In the genomic region with DNA sequence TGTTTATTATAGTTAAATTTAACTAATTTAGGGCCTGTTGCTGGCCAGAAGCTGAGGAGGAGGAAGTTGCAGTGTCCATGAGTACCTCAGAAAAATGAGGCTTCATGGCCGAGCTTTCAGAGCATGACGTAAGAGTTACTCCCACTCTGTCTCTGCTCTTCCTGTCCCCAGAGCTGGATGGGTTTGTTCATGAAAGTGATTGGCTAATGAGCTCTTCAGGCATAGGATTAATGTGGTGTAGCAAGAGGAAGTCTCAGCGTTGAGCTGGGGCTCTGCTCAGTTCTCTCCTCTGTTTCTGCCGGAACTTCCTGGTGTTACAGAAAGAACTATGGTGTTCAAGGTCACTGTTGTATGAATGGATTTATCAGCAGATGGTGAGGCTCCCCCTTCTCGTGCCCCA, we compare ENCODE assay signal across 8 cellular contexts.
A peak's percentile ranks its signal among the peaks of the same experiment; 100 is the strongest.
DNase-seq lines count a peak whose midpoint lies in the region; ATAC-seq and TF ChIP-seq lines count a peak whose summit lies in the region.

No MANE protein-coding gene starts in this region.

- H3K36me3 Mint-ChIP-seq in natural killer cell: no peaks in the 10 kb centered on the region

- CTCF ChIA-PET in mammary epithelial cell (lab: Charles Lee; ENCODE audit: low non-redundant PET): no interaction called here

- no peak for TF ChIP-seq POLR2A in Peyer's patch (IDR thresholded peaks at IDR 0.05)

- H3K4me3 ChIP-seq in mammary epithelial cell (replicated peaks in 1 of 3; ENCODE audit: insufficient read depth in 1 of 3, low read depth in 2 of 3, low read length in 3 of 3) (no peak overlapping the region), Peyer's patch (no peak overlapping the region), hepatocyte (no peak overlapping the region)

- H3K27me3 ChIP-seq in mammary epithelial cell (ENCODE audit: insufficient read depth, low read length) (no peaks in the 10 kb centered on the region), Peyer's patch (no peaks in the 10 kb centered on the region), hepatocyte (no peaks in the 10 kb centered on the region)

- dilution Hi-C loops in mammary epithelial cell (cut with HindIII; ENCODE audit: low sequenced_read_pairs): no loop called here

- peak overlapping the region; percentile 47 for H3K4me3 Mint-ChIP-seq in natural killer cell

- H3K27ac Mint-ChIP-seq in natural killer cell: peak overlapping the region; percentile 49 to 79

- H3K9me3 ChIP-seq in mammary epithelial cell (replicated peaks; ENCODE audit: insufficient read depth, low read length) (no peaks in the 10 kb centered on the region), Peyer's patch (no peaks in the 10 kb centered on the region), hepatocyte (ENCODE audit: low read depth) (no peaks in the 10 kb centered on the region)

- BruUV-seq in mammary epithelial cell (replicated peaks; lab: Mats Ljungman, UMichigan): no TSS peak

- H3K4me1 ChIP-seq in mammary epithelial cell (ENCODE audit: insufficient read depth, low read length) (peaks cover 35% of the 10 kb centered on the region), Peyer's patch (no peaks in the 10 kb centered on the region), hepatocyte (ENCODE audit: insufficient read depth) (no peaks in the 10 kb centered on the region)

- peaks cover 35 to 39% of the 10 kb centered on the region in 2 donors for H3K4me1 Mint-ChIP-seq in natural killer cell

- H3K9me3 Mint-ChIP-seq in natural killer cell: no peaks in the 10 kb centered on the region

- no peaks in the 10 kb centered on the region for H4K20me1 ChIP-seq in mammary epithelial cell (ENCODE audit: insufficient read depth, low read length)
- no peaks in the 10 kb centered on the region for H4K20me1 ChIP-seq in hepatocyte (ENCODE audit: insufficient read depth, poor library complexity, severe bottlenecking)

- H3K79me2 ChIP-seq in mammary epithelial cell (ENCODE audit: insufficient read depth, low read length) (no peaks in the 10 kb centered on the region), hepatocyte (no peaks in the 10 kb centered on the region)

- H3K27ac ChIP-seq in mammary epithelial cell (ENCODE audit: insufficient read depth, low read depth, low read length): peak overlapping the region; percentile 76
- peak overlapping the region in 1 of 4 donors; percentile 12 for H3K27ac ChIP-seq in Peyer's patch
- no peak overlapping the region for H3K27ac ChIP-seq in hepatocyte

- H2AFZ ChIP-seq in mammary epithelial cell (ENCODE audit: low read depth, low read length) (peak overlapping the region; percentile 59), hepatocyte (no peak overlapping the region)

- TF ChIP-seq CTCF in mammary epithelial cell (conservative IDR thresholded peaks at IDR 0.05 in 1 of 2, IDR thresholded peaks at IDR 0.05 in 1 of 2; ENCODE audit: extremely low read depth in 1 of 2, insufficient read depth in 1 of 2, low read depth in 1 of 2, low read length in 2 of 2) (no peak), natural killer cell (IDR thresholded peaks at IDR 0.05) (no peak), Peyer's patch (IDR thresholded peaks at IDR 0.05) (no peak), hepatocyte (IDR thresholded peaks at IDR 0.05; ENCODE audit: poor library complexity) (no peak)

- no peak for DNase-seq in activated CD4-positive, CD25-positive, alpha-beta regulatory T cell treated with anti-CD3 and anti-CD28 coated beads, Interleukin-2, amount 50 U/mL, for 72 hours
- DNase-seq in NCI-H226 (peak; percentile 6), mammary epithelial cell (peak; percentile 32), natural killer cell (no peak), Peyer's patch (no peak), hepatocyte (ENCODE audit: low spot score) (no peak)

- no peaks in the 10 kb centered on the region for H3K27me3 Mint-ChIP-seq in natural killer cell (ENCODE audit: low read depth in 2 of 2)

- H3K9ac ChIP-seq in mammary epithelial cell (ENCODE audit: insufficient read depth, low read length): no peak overlapping the region

- H3K4me2 ChIP-seq in mammary epithelial cell (ENCODE audit: insufficient read depth, low read depth, low read length): peak overlapping the region; percentile 72
- H3K4me2 ChIP-seq in hepatocyte: no peak overlapping the region

- in situ Hi-C loops in mammary epithelial cell (cut with MboI; ENCODE audit: low sequenced_read_pairs in 2 of 2): no loop called here

- peak; percentile 75 to 79 for ATAC-seq in activated CD4-positive, CD25-positive, alpha-beta regulatory T cell treated with anti-CD3 and anti-CD28 coated beads, Interleukin-2, amount 50 U/mL, for 24 hours
- peak; percentile 39 to 65 (median 59) for ATAC-seq in natural killer cell
- no peak for ATAC-seq in HG03457 (IDR thresholded peaks at IDR 0.05; ENCODE audit: unreplicated experiment)

- intact Hi-C loops in mammary epithelial cell (cut with micrococcal nuclease) (loop anchor here (10.0 kb wide), 1 partner anchor 334 kb away; a partner anchor contains a TSS), natural killer cell (cut with micrococcal nuclease) (loop anchor here (2.0 kb wide), 1 partner anchor 200 kb away; no protein-coding TSS in a partner anchor)

- no peaks in the 10 kb centered on the region for H3K36me3 ChIP-seq in mammary epithelial cell (ENCODE audit: insufficient read depth, low read length)
- H3K36me3 ChIP-seq in Peyer's patch: no peaks in the 10 kb centered on the region
- H3K36me3 ChIP-seq in hepatocyte (replicated peaks; ENCODE audit: insufficient read depth, low read depth): no peaks in the 10 kb centered on the region

- WGBS in mammary epithelial cell (ENCODE audit: low coverage, missing lambda C conversion rate): 44% methylated on average over 5 of the region's 5 CpGs
- WGBS in hepatocyte (ENCODE audit: low lambda C conversion rate, missing lambda C conversion rate): 82% methylated on average over 5 of the region's 5 CpGs

- H3K9me2 ChIP-seq in hepatocyte (replicated peaks; ENCODE audit: insufficient read depth): no peaks in the 10 kb centered on the region

Comparison
In these comparisons a context has a peak if more than half of its experiments do, and no peak if none do; other contexts are left out.
1. DNase-seq: peak in NCI-H226 (single experiment) and mammary epithelial cell (single experiment); none in activated CD4-positive, CD25-positive, alpha-beta regulatory T cell treated with anti-CD3 and anti-CD28 coated beads, Interleukin-2, amount 50 U/mL, for 72 hours (single experiment), natural killer cell (single experiment), Peyer's patch (0 of 3) and hepatocyte (single experiment).